Comparison of ENCODE assay signal across 2 cellular contexts in the genomic region with DNA sequence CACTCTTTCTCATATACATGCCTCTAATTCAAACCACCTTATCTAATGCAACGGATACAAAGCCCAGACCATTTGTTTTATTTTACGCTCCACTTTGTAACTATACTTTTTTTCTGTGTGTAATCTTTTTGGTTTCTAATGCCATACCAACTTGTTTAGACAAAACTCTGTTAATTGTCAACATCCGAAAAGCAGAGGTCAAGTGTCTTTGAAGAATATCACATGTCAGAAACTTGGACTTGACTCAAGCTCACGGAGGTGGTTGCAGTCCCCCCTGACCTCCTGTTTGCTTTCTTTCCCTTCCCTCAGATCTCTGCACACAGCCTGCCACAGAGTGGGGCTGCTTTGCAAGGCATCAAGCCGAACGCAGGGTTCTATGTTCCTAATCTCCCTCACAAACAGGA.
TF ChIP-seq lines count a peak whose summit lies in the region.

No MANE protein-coding gene starts in this region.

TF ChIP-seq in GM23338, 12 proteins besides CTCF, POLR2A, EP300 and RAD21 (continues in another document):
- TF ChIP-seq EZH2phosphoT487 (IDR thresholded peaks at IDR 0.05; ENCODE audit: unreplicated experiment) (no peak), EZH2 (IDR thresholded peaks at IDR 0.05; ENCODE audit: low read depth, unreplicated experiment) (no peak), POLR2AphosphoS5 (IDR thresholded peaks at IDR 0.05; ENCODE audit: low read depth) (no peak), ETS1 (IDR thresholded peaks at IDR 0.05) (no peak), JUNB (IDR thresholded peaks at IDR 0.05; ENCODE audit: unreplicated experiment) (no peak), NANOG (IDR thresholded peaks at IDR 0.05; ENCODE audit: borderline replicate concordance) (no peak), STAT1 (IDR thresholded peaks at IDR 0.05; ENCODE audit: unreplicated experiment) (no peak), ZNF114 (CRISPR knock-in tag; IDR thresholded peaks at IDR 0.05) (no peak), ZNF331 (CRISPR knock-in tag; IDR thresholded peaks at IDR 0.05; ENCODE audit: low read depth) (no peak), CREB1 (CRISPR knock-in tag; IDR thresholded peaks at IDR 0.05; ENCODE audit: low read depth) (no peak)
- TF ChIP-seq, protein P1, sequence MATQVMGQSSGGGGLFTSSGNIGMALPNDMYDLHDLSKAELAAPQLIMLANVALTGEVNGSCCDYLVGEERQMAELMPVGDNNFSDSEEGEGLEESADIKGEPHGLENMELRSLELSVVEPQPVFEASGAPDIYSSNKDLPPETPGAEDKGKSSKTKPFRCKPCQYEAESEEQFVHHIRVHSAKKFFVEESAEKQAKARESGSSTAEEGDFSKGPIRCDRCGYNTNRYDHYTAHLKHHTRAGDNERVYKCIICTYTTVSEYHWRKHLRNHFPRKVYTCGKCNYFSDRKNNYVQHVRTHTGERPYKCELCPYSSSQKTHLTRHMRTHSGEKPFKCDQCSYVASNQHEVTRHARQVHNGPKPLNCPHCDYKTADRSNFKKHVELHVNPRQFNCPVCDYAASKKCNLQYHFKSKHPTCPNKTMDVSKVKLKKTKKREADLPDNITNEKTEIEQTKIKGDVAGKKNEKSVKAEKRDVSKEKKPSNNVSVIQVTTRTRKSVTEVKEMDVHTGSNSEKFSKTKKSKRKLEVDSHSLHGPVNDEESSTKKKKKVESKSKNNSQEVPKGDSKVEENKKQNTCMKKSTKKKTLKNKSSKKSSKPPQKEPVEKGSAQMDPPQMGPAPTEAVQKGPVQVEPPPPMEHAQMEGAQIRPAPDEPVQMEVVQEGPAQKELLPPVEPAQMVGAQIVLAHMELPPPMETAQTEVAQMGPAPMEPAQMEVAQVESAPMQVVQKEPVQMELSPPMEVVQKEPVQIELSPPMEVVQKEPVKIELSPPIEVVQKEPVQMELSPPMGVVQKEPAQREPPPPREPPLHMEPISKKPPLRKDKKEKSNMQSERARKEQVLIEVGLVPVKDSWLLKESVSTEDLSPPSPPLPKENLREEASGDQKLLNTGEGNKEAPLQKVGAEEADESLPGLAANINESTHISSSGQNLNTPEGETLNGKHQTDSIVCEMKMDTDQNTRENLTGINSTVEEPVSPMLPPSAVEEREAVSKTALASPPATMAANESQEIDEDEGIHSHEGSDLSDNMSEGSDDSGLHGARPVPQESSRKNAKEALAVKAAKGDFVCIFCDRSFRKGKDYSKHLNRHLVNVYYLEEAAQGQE (IDR thresholded peaks at IDR 0.05; ENCODE audit: unreplicated experiment): no peak

TF ChIP-seq in H1, 55 proteins besides CTCF, POLR2A, EP300 and RAD21:
- TF ChIP-seq SIN3A (conservative IDR thresholded peaks at IDR 0.05 in 1 of 2, IDR thresholded peaks at IDR 0.05 in 1 of 2; ENCODE audit: low read depth in 1 of 2, low read length in 2 of 2): no peak
- no peak for TF ChIP-seq SP2 (IDR thresholded peaks at IDR 0.05; ENCODE audit: low read length)
- no peak for TF ChIP-seq RBBP5 (IDR thresholded peaks at IDR 0.05; ENCODE audit: borderline replicate concordance, low read depth, low read length)
- no peak for TF ChIP-seq MAFK (IDR thresholded peaks at IDR 0.05; ENCODE audit: low read depth, low read length)
- no peak for TF ChIP-seq SAP30 (IDR thresholded peaks at IDR 0.05; ENCODE audit: insufficient read depth, insufficient replicate concordance, low read length)
- TF ChIP-seq MAX (IDR thresholded peaks at IDR 0.05): no peak
- no peak for TF ChIP-seq TAF1 (IDR thresholded peaks at IDR 0.05; ENCODE audit: low read depth, low read length)
- TF ChIP-seq SP1 (IDR thresholded peaks at IDR 0.05; ENCODE audit: low read depth, low read length): no peak
- no peak for TF ChIP-seq BACH1 (IDR thresholded peaks at IDR 0.05; ENCODE audit: low read length)
- TF ChIP-seq BRCA1 (IDR thresholded peaks at IDR 0.05; ENCODE audit: low read depth, low read length): no peak
- TF ChIP-seq SUZ12 (IDR thresholded peaks at IDR 0.05; ENCODE audit: low read length): no peak
- no peak for TF ChIP-seq JUND (IDR thresholded peaks at IDR 0.05; ENCODE audit: low read length)
- TF ChIP-seq CTBP2 (IDR thresholded peaks at IDR 0.05; ENCODE audit: borderline replicate concordance, insufficient read depth, insufficient read length, low read length): no peak
- no peak for TF ChIP-seq ASH2L (IDR thresholded peaks at IDR 0.05; ENCODE audit: low read length)
- no peak for TF ChIP-seq RXRA (IDR thresholded peaks at IDR 0.05; ENCODE audit: insufficient read depth, low read depth, low read length)
- no peak for TF ChIP-seq TAF7 (optimal IDR thresholded peaks at IDR 0.05; ENCODE audit: borderline replicate concordance, low read depth, low read length)
- TF ChIP-seq YY1 (IDR thresholded peaks at IDR 0.05; ENCODE audit: low read depth, low read length): no peak
- TF ChIP-seq CBX5 (IDR thresholded peaks at IDR 0.05; ENCODE audit: low read depth, low read length): no peak
- no peak for TF ChIP-seq CHD7 (IDR thresholded peaks at IDR 0.05; ENCODE audit: insufficient replicate concordance, low read length)
- no peak for TF ChIP-seq HDAC6 (IDR thresholded peaks at IDR 0.05; ENCODE audit: low read depth, low read length)
